ENCODE assay signal across 23 cellular contexts in genomic region chr10:15603446-15604011, GRCh38.
DNase-seq lines count a peak whose midpoint lies in the region; ATAC-seq, FAIRE-seq and TF ChIP-seq lines count a peak whose summit lies in the region.
"Had no signal": no experiment of that assay in that cellular context is flagged by ENCODE, and none has a peak within 500 bp of the region (broad histone marks: within the 10 kb centered on the region; RNA-seq: fewer than 3 reads in every experiment).

No MANE protein-coding gene starts in this region.

- no peaks in the 10 kb centered on the region for H3K9me2 ChIP-seq in HCT116 (ENCODE audit: insufficient read depth)

- H3K9ac ChIP-seq in HCT116 (ENCODE audit: low read length): no peak overlapping the region
- H3K9ac ChIP-seq in K562 (ENCODE audit: insufficient read depth in 1 of 2, low read depth in 2 of 2, low read length in 2 of 2): no peak overlapping the region
- H3K9ac ChIP-seq in parathyroid adenoma: no peak overlapping the region

- TF ChIP-seq RAD21 in HCT116 (IDR thresholded peaks at IDR 0.05; ENCODE audit: low read depth) (no peak), K562 (CRISPR knock-in tag; conservative IDR thresholded peaks at IDR 0.05 in 1 of 2, IDR thresholded peaks at IDR 0.05 in 1 of 2) (no peak)

- peak; percentile 61 for FAIRE-seq in K562 (lab: Jason Lieb, UNC)
- FAIRE-seq: A204.1, GM12878 had no signal

- no peak for TF ChIP-seq POLR2A in HCT116 (IDR thresholded peaks at IDR 0.05; ENCODE audit: borderline replicate concordance, extremely low read depth, insufficient read depth, insufficient read length)
- TF ChIP-seq POLR2A in K562 (conservative IDR thresholded peaks at IDR 0.05): no peak
- no peak for TF ChIP-seq POLR2A in ovary (IDR thresholded peaks at IDR 0.05)

- H3K27me3 ChIP-seq in HCT116 (ENCODE audit: insufficient read depth, low read length): peaks cover 86% of the 10 kb centered on the region
- H3K27me3 ChIP-seq in K562 (ENCODE audit: control insufficient read depth in 2 of 2, insufficient read depth in 2 of 2, low read length in 2 of 2): no peaks in the 10 kb centered on the region; a peak in 1 of 5 replicates
- no peaks in the 10 kb centered on the region for H3K27me3 ChIP-seq in parathyroid adenoma (ENCODE audit: control insufficient read depth, insufficient read depth, low read length)
- no peaks in the 10 kb centered on the region for H3K27me3 ChIP-seq in left lung
- no peaks in the 10 kb centered on the region for H3K27me3 ChIP-seq in ovary
- H3K27me3 ChIP-seq: MG63, Peyer's patch, SJSA1 had no signal

- H3K79me2 ChIP-seq in HCT116 (ENCODE audit: insufficient read depth, low read length) (no peaks in the 10 kb centered on the region), K562 (ENCODE audit: control insufficient read depth, insufficient read depth, low read length) (no peaks in the 10 kb centered on the region), parathyroid adenoma (no peaks in the 10 kb centered on the region)

- ATAC-seq in HCT116 (no peak), K562 (no peak; the same call in 2 of the 3 replicates), HG03521 (IDR thresholded peaks at IDR 0.05; ENCODE audit: unreplicated experiment) (no peak), left lung (no peak)
- ATAC-seq: GM12878 had no signal

- no peak overlapping the region for H2AFZ ChIP-seq in HCT116 (ENCODE audit: low read depth, low read length, poor library complexity, severe bottlenecking)
- H2AFZ ChIP-seq in K562 (ENCODE audit: low read depth, low read length): peak overlapping the region; percentile 74
- peak overlapping the region; percentile 16 for H2AFZ ChIP-seq in parathyroid adenoma

- BruUV-seq in HCT116 (replicated peaks; lab: Mats Ljungman, UMichigan) (no TSS peak), K562 (replicated peaks; lab: Mats Ljungman, UMichigan) (no TSS peak)

- 4% methylated on average over 3 of the region's 3 CpGs for WGBS in K562 (ENCODE audit: insufficient coverage, low coverage, missing lambda C conversion rate)
- whole genome bisulfite sequencing in ovary, 3 donors: 53 to 72% (median 66%) methylated on average over 3 of the region's 3 CpGs

- no peaks in the 10 kb centered on the region for H3K9me3 ChIP-seq in HCT116 (ENCODE audit: control insufficient read depth in 1 of 2, insufficient read depth in 1 of 2, low read depth in 1 of 2, low read length in 2 of 2)
- no peaks in the 10 kb centered on the region for H3K9me3 ChIP-seq in K562 (replicated peaks; ENCODE audit: control insufficient read depth, insufficient read depth, low read depth, low read length)
- no peaks in the 10 kb centered on the region for H3K9me3 ChIP-seq in parathyroid adenoma (ENCODE audit: control insufficient read depth, low read length)
- no peaks in the 10 kb centered on the region for H3K9me3 ChIP-seq in left lung
- no peaks in the 10 kb centered on the region for H3K9me3 ChIP-seq in ovary
- H3K9me3 ChIP-seq: MG63, Peyer's patch, SJSA1 had no signal

- H4K20me1 ChIP-seq in HCT116 (ENCODE audit: insufficient read depth) (no peaks in the 10 kb centered on the region; the same call in 1 of the 2 replicates), K562 (replicated peaks; ENCODE audit: control insufficient read depth, insufficient read depth, low read length) (no peaks in the 10 kb centered on the region)

- peak overlapping the region; percentile 36; the same call in 1 of the 2 replicates for H3K27ac ChIP-seq in C4-2B
- H3K27ac ChIP-seq in HCT116 (ENCODE audit: low read depth, low read length): no peak overlapping the region
- H3K27ac ChIP-seq in K562 (ENCODE audit: extremely low read depth, low read depth, low read length): peak overlapping the region; percentile 45; the same call in 1 of the 3 replicates
- H3K27ac ChIP-seq in parathyroid adenoma: peak overlapping the region; percentile 39
- no peak overlapping the region for H3K27ac ChIP-seq in left lung
- no peak overlapping the region for H3K27ac ChIP-seq in ovary
- H3K27ac ChIP-seq: Peyer's patch, SJSA1 had no signal

- no peak overlapping the region for H3K4me3 ChIP-seq in HCT116 (replicated peaks in 1 of 2; ENCODE audit: low read depth in 1 of 2, low read length in 2 of 2)
- no peak overlapping the region for H3K4me3 ChIP-seq in K562
- no peak overlapping the region for H3K4me3 ChIP-seq in parathyroid adenoma (ENCODE audit: low read depth, low read length)
- no peak overlapping the region for H3K4me3 ChIP-seq in left lung
- H3K4me3 ChIP-seq in ovary: no peak overlapping the region
- H3K4me3 ChIP-seq: GM12878, MG63, Peyer's patch, SJSA1 had no signal

- POLR2A ChIA-PET in HCT116 (lab: Charles Lee) (no interaction called here), K562 (lab: Yijun Ruan, JAX) (interaction anchor here (0.8 to 1.1 kb wide), 2 partner anchors 48 to 152 kb away, joined by 3 read pairs; no protein-coding TSS in a partner anchor)

- H3K4me2 ChIP-seq in HCT116 (ENCODE audit: low read length) (no peak overlapping the region), K562 (ENCODE audit: insufficient read depth, low read length) (peak overlapping the region; percentile 61), parathyroid adenoma (ENCODE audit: low read length) (peak overlapping the region; percentile 5)

- H3K4me1 ChIP-seq in HCT116 (ENCODE audit: control insufficient read depth in 1 of 2, insufficient read depth in 2 of 2, low read length in 2 of 2) (no peaks in the 10 kb centered on the region), K562 (replicated peaks in 1 of 2; ENCODE audit: control insufficient read depth in 2 of 2, insufficient read depth in 2 of 2, low read length in 2 of 2) (peaks cover 0 to 11% of the 10 kb centered on the region in 2 experiments; a peak in 2 of 5 replicates), parathyroid adenoma (peaks cover 8% of the 10 kb centered on the region), left lung (no peaks in the 10 kb centered on the region), ovary (ENCODE audit: insufficient read depth) (no peaks in the 10 kb centered on the region)
- H3K4me1 ChIP-seq: Peyer's patch had no signal

- DNase-seq in HCT116 (ENCODE audit: low read depth, low spot score): no peak
- peak; percentile 31 to 55 (median 44) for DNase-seq in K562 (ENCODE audit: extremely low read depth in 1 of 4, low spot score in 3 of 4)
- no peak for DNase-seq in left lung
- DNase-seq in ovary: no peak
- DNase-seq: CD4-positive, CD25-positive, alpha-beta regulatory T cell; COR-L47; DMS79; H9; Kasumi-1; MG63; NCI-H1417; NCI-H1694 treated with DMSO at 0.1 percent for 48 hours; NCI-H2081 treated with DMSO at 0.1 percent for 48 hours; NCI-H2171 treated with DMSO at 0.1 percent for 48 hours; NCI-H524 treated with DMSO at 0.1 percent for 48 hours; NCI-H82; Peyer's patch had no signal

- no peaks in the 10 kb centered on the region for H3K9me1 ChIP-seq in K562 (ENCODE audit: control insufficient read depth, insufficient read depth, low read length)

- H3K36me3 ChIP-seq in HCT116 (ENCODE audit: control insufficient read depth in 1 of 2, insufficient read depth in 2 of 2, low read length in 2 of 2) (no peaks in the 10 kb centered on the region), K562 (ENCODE audit: control insufficient read depth, insufficient read depth, low read length) (no peaks in the 10 kb centered on the region), parathyroid adenoma (ENCODE audit: control insufficient read depth, insufficient read depth, low read length) (no peaks in the 10 kb centered on the region), left lung (no peaks in the 10 kb centered on the region), ovary (no peaks in the 10 kb centered on the region)
- H3K36me3 ChIP-seq: MG63, Peyer's patch, SJSA1 had no signal

- CTCF ChIA-PET in HCT116 (lab: Charles Lee) (interaction anchor here (1.5 kb wide), 1 partner anchor 18 kb away, joined by 4 read pairs; no protein-coding TSS in a partner anchor), K562 (lab: Yijun Ruan, JAX; ENCODE audit: low intra/inter-chr PET ratio) (no interaction called here)

- peak; percentile 29; the same call in 1 of the 2 replicates for TF ChIP-seq EP300 in K562 (IDR thresholded peaks at IDR 0.05; ENCODE audit: low read length)
- no peak for TF ChIP-seq EP300 in ovary (IDR thresholded peaks at IDR 0.05)

- in situ Hi-C loops in K562 (cut with MboI): no loop called here

- intact Hi-C loops in HCT116 (cut with micrococcal nuclease) (no loop called here), K562 (cut with micrococcal nuclease) (no loop called here), left lung (cut with DNase I) (no loop called here), ovary (cut with DNase I) (no loop called here)

- RAD21 ChIA-PET in HCT116 (lab: Charles Lee; ENCODE audit: low non-redundant PET in 1 of 2, low total read pairs in 2 of 2, uncharacterized antibody in 2 of 2, unreplicated experiment in 2 of 2): no interaction called here

- TF ChIP-seq CTCF in C4-2B (conservative IDR thresholded peaks at IDR 0.05): no peak
- TF ChIP-seq CTCF in HCT116 (IDR thresholded peaks at IDR 0.05 in 2 of 3, conservative IDR thresholded peaks at IDR 0.05 in 1 of 3; ENCODE audit: borderline replicate concordance in 1 of 3, insufficient read depth in 1 of 3, low read depth in 2 of 3, low read length in 2 of 3): no peak
- no peak for TF ChIP-seq CTCF in K562 (IDR thresholded peaks at IDR 0.05 in 2 of 3, conservative IDR thresholded peaks at IDR 0.05 in 1 of 3; ENCODE audit: insufficient read depth in 2 of 3, low read depth in 1 of 3, low read length in 3 of 3)
- TF ChIP-seq CTCF in parathyroid adenoma (IDR thresholded peaks at IDR 0.05): no peak
- TF ChIP-seq CTCF in left lung (IDR thresholded peaks at IDR 0.05): no peak
- TF ChIP-seq CTCF in ovary (IDR thresholded peaks at IDR 0.05): no peak

TF ChIP-seq in HCT116, 20 proteins besides CTCF, POLR2A, EP300 and RAD21:
- TF ChIP-seq EZH2 (IDR thresholded peaks at IDR 0.05) (no peak), ATF3 (IDR thresholded peaks at IDR 0.05) (no peak), EZH2phosphoT487 (IDR thresholded peaks at IDR 0.05; ENCODE audit: borderline replicate concordance) (0 out of 2 replicates have a peak, but pooled peaks have one; percentile 8)

TF ChIP-seq in K562, 482 proteins besides CTCF, POLR2A, EP300 and RAD21 (continues in another document):
- TF ChIP-seq CC2D1A (IDR thresholded peaks at IDR 0.05) (0 out of 2 replicates have a peak, but pooled peaks have one; percentile 32), CXXC5 (CRISPR knock-in tag; IDR thresholded peaks at IDR 0.05) (peak; percentile 47), GATA2 (CRISPR knock-in tag; IDR thresholded peaks at IDR 0.05) (peak; percentile 56), PPARD (CRISPR knock-in tag; IDR thresholded peaks at IDR 0.05) (no peak), MAZ (CRISPR knock-in tag; conservative IDR thresholded peaks at IDR 0.05 in 1 of 2, IDR thresholded peaks at IDR 0.05 in 1 of 2) (0 out of 4 replicates have a peak, but pooled peaks of 1 of the 2 experiments have one; percentile 13), FOXA3 (CRISPR knock-in tag; conservative IDR thresholded peaks at IDR 0.05 in 1 of 2, IDR thresholded peaks at IDR 0.05 in 1 of 2) (peak in 1 of 2 experiments; percentile 33; a peak in 2 of 4 replicates), DMBX1 (CRISPR knock-in tag; IDR thresholded peaks at IDR 0.05; ENCODE audit: borderline replicate concordance) (peak; percentile 44; the same call in 1 of the 2 replicates), BHLHE40 (IDR thresholded peaks at IDR 0.05; ENCODE audit: low read length) (no peak), NR2C2 (CRISPR knock-in tag; IDR thresholded peaks at IDR 0.05) (no peak), NR2C2 (tag; IDR thresholded peaks at IDR 0.05) (peak; percentile 44; the same call in 1 of the 2 replicates)

Comparison
In these comparisons a context has a peak if more than half of its experiments do, and no peak if none do; other contexts are left out.
1. H3K27ac ChIP-seq: peak in C4-2B (single experiment), K562 (single experiment) and parathyroid adenoma (single experiment); none in HCT116 (single experiment), left lung (0 of 2) and ovary (0 of 2).
2. DNase-seq: peak in K562 (4 of 4); none in HCT116 (single experiment), left lung (0 of 2) and ovary (0 of 5).